In the genomic region with DNA sequence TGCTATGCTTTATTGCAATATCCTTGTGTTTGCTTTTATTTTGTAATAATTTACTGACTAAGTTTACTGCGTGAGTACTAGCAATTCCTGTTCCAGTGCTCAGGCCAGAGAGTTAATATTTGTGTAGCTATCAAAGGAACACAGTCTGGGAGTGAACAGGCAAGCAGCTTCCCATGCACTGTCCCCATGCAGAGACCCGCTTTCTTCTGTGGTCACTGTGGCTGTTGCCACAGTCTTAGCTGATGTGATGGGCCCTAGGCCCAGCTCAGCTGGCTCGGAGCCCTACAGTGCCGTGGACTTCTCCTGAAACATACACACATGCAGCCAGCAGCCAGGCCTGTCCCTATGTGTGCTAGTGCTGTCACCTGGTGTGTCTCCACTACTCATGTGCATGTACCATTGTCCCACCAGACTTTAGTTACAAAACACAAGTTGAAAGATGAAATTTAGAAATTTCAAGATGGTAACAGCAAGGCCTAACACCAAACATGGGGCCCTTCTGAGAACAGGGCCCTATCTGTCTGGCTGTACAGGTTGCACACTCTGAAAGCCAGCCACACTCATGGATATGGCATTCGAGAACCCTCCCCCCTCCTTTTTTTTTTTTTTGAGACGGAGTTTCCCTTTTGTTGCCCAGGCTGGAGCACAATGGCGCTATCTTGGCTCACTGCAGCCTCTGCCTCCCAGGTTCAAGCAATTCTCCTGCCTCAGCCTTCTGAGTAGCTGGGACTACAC, we compare ENCODE assay signal across 23 cellular contexts. TPM values are rescaled to one million over a fixed set of nuclear protein-coding genes. Genes with fewer than 3 reads are reported as not detected.
"Had no signal": no experiment of that assay in that cellular context is flagged by ENCODE, and none has a peak within 500 bp of the region (broad histone marks: within the 10 kb centered on the region; RNA-seq: fewer than 3 reads in every experiment).

No MANE protein-coding gene starts in this region.

- H3K27me3 Mint-ChIP-seq: activated naive CD8-positive, alpha-beta T cell treated with anti-CD3 and anti-CD28 coated beads, Interleukin-2, amount 50 U/mL, for 24 hours had no signal

- H3K36me3 Mint-ChIP-seq: natural killer cell had no signal

- H3K27ac Mint-ChIP-seq: activated B cell treated with CpG ODN at 0.5 μM for 24 hours; activated CD8-positive, alpha-beta T cell treated with anti-CD3 and anti-CD28 coated beads, Interleukin-2, amount 10 ng/mL, durations not matched to agents 7 days and 5 days; activated naive CD4-positive, alpha-beta T cell treated with anti-CD3 and anti-CD28 coated beads for 36 hours; activated naive CD8-positive, alpha-beta T cell treated with anti-CD3 and anti-CD28 coated beads, Interleukin-2, amount 50 U/mL, for 24 hours; endodermal cell; natural killer cell had no signal

- H3K36me3 ChIP-seq: brain microvascular endothelial cell, neutrophil, tibial nerve, vagina had no signal

- H3K4me1 ChIP-seq: foreskin keratinocyte, tibial nerve, vagina had no signal

- DNase-seq: activated B cell treated with CpG ODN at 0.5 μM for 24 hours; activated CD4-positive, alpha-beta T cell treated with anti-CD3 and anti-CD28 coated beads for 48 hours; activated CD8-positive, alpha-beta T cell treated with anti-CD3 and anti-CD28 coated beads, Interleukin-2, amount 10 ng/mL, durations not matched to agents 7 days and 5 days; activated naive CD4-positive, alpha-beta T cell treated with anti-CD3 and anti-CD28 coated beads for 36 hours; activated naive CD8-positive, alpha-beta T cell treated with anti-CD3 and anti-CD28 coated beads, Interleukin-2, amount 50 U/mL, for 24 hours; activated T-cell treated with anti-CD3 and anti-CD28 coated beads, Interleukin-2, amount 50 U/mL, for 4 hours; anterior cingulate cortex; brain microvascular endothelial cell; central memory CD4-positive, alpha-beta T cell; endodermal cell; foreskin keratinocyte; glutamatergic neuron; left ventricle myocardium superior; mesendoderm; natural killer cell; posterior cingulate gyrus; stimulated activated naive CD8-positive, alpha-beta T cell treated with anti-CD3 and anti-CD28 coated beads, Interleukin-15, Interleukin-2, amounts not matched to agents 100 U/mL and 50 U/mL, for 24 hours had no signal

- H3K4me3 Mint-ChIP-seq: activated B cell treated with CpG ODN at 0.5 μM for 24 hours; activated CD8-positive, alpha-beta T cell treated with anti-CD3 and anti-CD28 coated beads, Interleukin-2, amount 10 ng/mL, durations not matched to agents 7 days and 5 days; activated naive CD4-positive, alpha-beta T cell treated with anti-CD3 and anti-CD28 coated beads for 36 hours; activated naive CD8-positive, alpha-beta T cell treated with anti-CD3 and anti-CD28 coated beads, Interleukin-2, amount 50 U/mL, for 24 hours; activated T-cell treated with anti-CD3 and anti-CD28 coated beads, Interleukin-2, amount 50 U/mL, for 4 hours; endodermal cell; natural killer cell had no signal

- H3K27ac ChIP-seq: brain microvascular endothelial cell, epithelial cell of prostate, foreskin keratinocyte, neutrophil, skin epidermis, tibial nerve, vagina had no signal

- H3K4me1 Mint-ChIP-seq: activated B cell treated with CpG ODN at 0.5 μM for 24 hours; activated naive CD8-positive, alpha-beta T cell treated with anti-CD3 and anti-CD28 coated beads, Interleukin-2, amount 50 U/mL, for 24 hours; endodermal cell; natural killer cell had no signal

- H3K4me3 ChIP-seq: skin epidermis, tibial nerve, vagina had no signal

- ATAC-seq: activated CD8-positive, alpha-beta T cell treated with anti-CD3 and anti-CD28 coated beads, Interleukin-2, amount 10 ng/mL, durations not matched to agents 7 days and 5 days; activated naive CD8-positive, alpha-beta T cell treated with anti-CD3 and anti-CD28 coated beads, Interleukin-2, amount 50 U/mL, for 24 hours; activated T-cell treated with anti-CD3 and anti-CD28 coated beads, Interleukin-2, amount 50 U/mL, for 4 hours; foreskin keratinocyte; left ventricle myocardium superior; natural killer cell; right cardiac atrium; stimulated activated naive CD8-positive, alpha-beta T cell treated with anti-CD3 and anti-CD28 coated beads, Interleukin-15, Interleukin-2, amounts not matched to agents 100 U/mL and 50 U/mL, for 24 hours had no signal

- H3K27me3 ChIP-seq: brain microvascular endothelial cell, foreskin keratinocyte, tibial nerve, vagina had no signal

- H3K9me3 Mint-ChIP-seq: activated B cell treated with CpG ODN at 0.5 μM for 24 hours; activated naive CD4-positive, alpha-beta T cell treated with anti-CD3 and anti-CD28 coated beads for 36 hours; activated naive CD8-positive, alpha-beta T cell treated with anti-CD3 and anti-CD28 coated beads, Interleukin-2, amount 50 U/mL, for 24 hours; activated T-cell treated with anti-CD3 and anti-CD28 coated beads, Interleukin-2, amount 50 U/mL, for 4 hours; endodermal cell; natural killer cell had no signal

- H3K9me3 ChIP-seq: neutrophil, tibial nerve, vagina had no signal

RNA-seq across cellular contexts. Expression of gene SCUBE2, which starts 12.3 kb away (rescaled TPM):
- total RNA-seq: activated B cell treated with CpG ODN at 0.5 μM for 24 hours, natural killer cell had no signal
